In the genomic region with DNA sequence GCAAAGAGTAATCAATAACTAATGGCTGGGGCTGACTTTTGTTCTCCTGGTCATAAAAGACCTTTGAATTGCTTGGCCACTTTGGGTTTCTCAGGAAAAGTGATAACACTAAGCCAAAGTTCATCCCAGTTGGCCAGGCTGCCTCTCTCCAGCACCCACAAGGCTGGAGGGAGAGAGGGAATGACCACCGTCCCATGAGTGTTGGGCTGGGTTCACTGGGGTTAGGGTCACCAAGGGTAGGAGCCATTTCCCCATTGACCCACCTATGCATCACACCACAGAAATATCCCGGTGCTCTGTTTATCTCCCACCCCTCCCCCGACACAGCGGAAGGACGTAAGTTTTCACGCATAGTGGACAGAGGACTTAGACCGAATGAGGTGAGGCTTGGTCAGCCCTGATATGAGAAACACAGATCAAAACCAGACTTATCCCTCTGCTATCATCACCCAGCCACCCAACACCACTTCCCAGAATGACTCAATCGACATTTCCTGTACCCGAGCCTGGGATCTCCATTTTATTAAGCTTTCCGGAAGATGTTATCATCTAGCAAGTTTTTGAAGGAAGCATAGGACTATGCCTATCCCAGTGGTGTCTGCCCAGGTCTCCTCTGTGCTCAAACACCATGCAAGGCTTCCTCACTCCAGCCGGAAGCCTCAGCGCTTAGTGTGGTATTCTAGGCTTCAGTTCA, we compare ENCODE assay signal across 1 cellular context.
TF ChIP-seq lines count a peak whose summit lies in the region.

No MANE protein-coding gene starts in this region.

TF ChIP-seq in GM23338, 12 proteins besides CTCF, POLR2A, EP300 and RAD21 (continued from another document):
- TF ChIP-seq, protein P1, sequence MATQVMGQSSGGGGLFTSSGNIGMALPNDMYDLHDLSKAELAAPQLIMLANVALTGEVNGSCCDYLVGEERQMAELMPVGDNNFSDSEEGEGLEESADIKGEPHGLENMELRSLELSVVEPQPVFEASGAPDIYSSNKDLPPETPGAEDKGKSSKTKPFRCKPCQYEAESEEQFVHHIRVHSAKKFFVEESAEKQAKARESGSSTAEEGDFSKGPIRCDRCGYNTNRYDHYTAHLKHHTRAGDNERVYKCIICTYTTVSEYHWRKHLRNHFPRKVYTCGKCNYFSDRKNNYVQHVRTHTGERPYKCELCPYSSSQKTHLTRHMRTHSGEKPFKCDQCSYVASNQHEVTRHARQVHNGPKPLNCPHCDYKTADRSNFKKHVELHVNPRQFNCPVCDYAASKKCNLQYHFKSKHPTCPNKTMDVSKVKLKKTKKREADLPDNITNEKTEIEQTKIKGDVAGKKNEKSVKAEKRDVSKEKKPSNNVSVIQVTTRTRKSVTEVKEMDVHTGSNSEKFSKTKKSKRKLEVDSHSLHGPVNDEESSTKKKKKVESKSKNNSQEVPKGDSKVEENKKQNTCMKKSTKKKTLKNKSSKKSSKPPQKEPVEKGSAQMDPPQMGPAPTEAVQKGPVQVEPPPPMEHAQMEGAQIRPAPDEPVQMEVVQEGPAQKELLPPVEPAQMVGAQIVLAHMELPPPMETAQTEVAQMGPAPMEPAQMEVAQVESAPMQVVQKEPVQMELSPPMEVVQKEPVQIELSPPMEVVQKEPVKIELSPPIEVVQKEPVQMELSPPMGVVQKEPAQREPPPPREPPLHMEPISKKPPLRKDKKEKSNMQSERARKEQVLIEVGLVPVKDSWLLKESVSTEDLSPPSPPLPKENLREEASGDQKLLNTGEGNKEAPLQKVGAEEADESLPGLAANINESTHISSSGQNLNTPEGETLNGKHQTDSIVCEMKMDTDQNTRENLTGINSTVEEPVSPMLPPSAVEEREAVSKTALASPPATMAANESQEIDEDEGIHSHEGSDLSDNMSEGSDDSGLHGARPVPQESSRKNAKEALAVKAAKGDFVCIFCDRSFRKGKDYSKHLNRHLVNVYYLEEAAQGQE (IDR thresholded peaks at IDR 0.05; ENCODE audit: unreplicated experiment) = no peak
- no peak for TF ChIP-seq NANOG (IDR thresholded peaks at IDR 0.05; ENCODE audit: borderline replicate concordance)
- no peak for TF ChIP-seq POLR2AphosphoS5 (IDR thresholded peaks at IDR 0.05; ENCODE audit: low read depth)
- no peak for TF ChIP-seq CREB1 (CRISPR knock-in tag; IDR thresholded peaks at IDR 0.05; ENCODE audit: low read depth)
- no peak for TF ChIP-seq STAT1 (IDR thresholded peaks at IDR 0.05; ENCODE audit: unreplicated experiment)
- TF ChIP-seq ZNF331 (CRISPR knock-in tag; IDR thresholded peaks at IDR 0.05; ENCODE audit: low read depth) = no peak
- no peak for TF ChIP-seq JUNB (IDR thresholded peaks at IDR 0.05; ENCODE audit: unreplicated experiment)
